Comparison of ENCODE assay signal across 18 cellular contexts in the genomic region with DNA sequence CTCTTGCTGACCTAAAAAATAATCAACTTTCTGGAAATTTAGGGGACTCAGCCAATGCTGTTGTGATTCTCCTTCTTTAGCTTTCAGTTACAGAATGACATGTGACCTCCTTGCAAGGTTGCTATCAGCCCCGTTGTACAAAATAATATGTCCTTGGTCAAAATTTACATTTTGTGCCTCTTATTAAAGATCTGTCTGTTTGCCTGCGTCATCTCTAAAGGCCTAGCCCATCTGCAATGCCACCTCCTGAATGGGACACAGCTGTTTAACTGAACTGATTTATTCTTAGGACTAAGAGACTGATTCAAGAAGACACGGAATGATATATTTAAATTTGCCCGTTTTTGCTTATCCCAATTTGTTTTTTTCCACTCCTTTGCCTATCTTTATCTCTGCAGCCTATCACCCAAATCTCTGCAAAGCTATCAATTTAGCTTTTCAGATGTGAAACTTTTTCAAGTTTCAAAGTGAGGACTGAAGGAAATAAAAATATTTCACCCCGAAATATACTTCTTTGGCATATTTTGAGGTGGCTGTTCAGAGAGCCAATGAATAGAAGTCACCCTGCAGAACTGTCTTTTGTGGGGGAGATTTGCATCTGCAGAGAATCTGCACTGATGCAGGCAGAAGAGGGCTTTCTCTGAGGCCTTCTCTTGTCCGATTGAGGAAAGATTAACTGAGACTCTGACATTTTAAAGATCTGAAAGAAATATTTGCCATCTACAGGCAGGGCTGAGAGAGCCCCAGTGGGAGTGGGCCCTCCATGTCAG.
"Had no signal": no experiment of that assay in that cellular context is flagged by ENCODE, and none has a peak within 500 bp of the region (broad histone marks: within the 10 kb centered on the region; RNA-seq: fewer than 3 reads in every experiment).

No MANE protein-coding gene starts in this region.

- H3K27ac ChIP-seq: colonic mucosa, gastrocnemius medialis, left lung, lower lobe of right lung, spleen, testis, tibial nerve had no signal

- H3K4me1 ChIP-seq: colonic mucosa, left lung, lower lobe of right lung, spleen, testis, tibial nerve had no signal

- H3K4me3 ChIP-seq: colonic mucosa, gastrocnemius medialis, left lung, lower lobe of right lung, spleen, testis, tibial nerve had no signal

- DNase-seq: colonic mucosa; dermis blood vessel endothelial cell; effector CD4-positive, alpha-beta T cell; gastrocnemius medialis; glutamatergic neuron; left lung; lower lobe of right lung; midbrain; posterior cingulate gyrus; spleen; stimulated activated CD4-positive, alpha-beta T cell treated with anti-CD3 and anti-CD28 coated beads, Interleukin-15, amount 100 ng/mL, for 24 hours; stimulated activated CD4-positive, alpha-beta T cell treated with anti-CD3 and anti-CD28 coated beads, Interleukin-1b, Interleukin-23, amount 100 ng/mL, for 48 hours; stimulated activated CD4-positive, alpha-beta T cell treated with anti-CD3 and anti-CD28 coated beads, Interleukin-4, amount 100 ng/mL, for 24 hours; testis had no signal

- H3K9me3 ChIP-seq: colonic mucosa, gastrocnemius medialis, left lung, lower lobe of right lung, spleen, testis had no signal

- H3K36me3 ChIP-seq: colonic mucosa, gastrocnemius medialis, left lung, lower lobe of right lung, spleen, tibial nerve had no signal

- H3K27me3 ChIP-seq: colonic mucosa, gastrocnemius medialis, left lung, testis, tibial nerve had no signal

- ATAC-seq: gastrocnemius medialis; left lung; lower lobe of right lung; natural killer cell treated with Interleukin-12 subunit alpha and Interleukin-12 subunit beta and Interleukin-15 and Interleukin-18, amount 100 ng/mL, for 72 hours; sciatic nerve; stimulated activated memory B cell treated with anti-CD40 and anti-IgM and Interleukin-4, amounts not matched to agents 10 μg/mL and 1 μg/mL and 100 μg/mL, for 72 hours had no signal
